ENCODE assay signal across 14 cellular contexts in genomic region chr2:105886029-105886454, GRCh38.
DNase-seq lines count a peak whose midpoint lies in the region; ATAC-seq and TF ChIP-seq lines count a peak whose summit lies in the region.
"Had no signal": no experiment of that assay in that cellular context is flagged by ENCODE, and none has a peak within 500 bp of the region (broad histone marks: within the 10 kb centered on the region; RNA-seq: fewer than 3 reads in every experiment).

No MANE protein-coding gene starts in this region.

- H3K4me3 ChIP-seq in left ventricle myocardium inferior (no peak overlapping the region), Karpas-422 (ENCODE audit: low read length) (no peak overlapping the region)
- H3K4me3 ChIP-seq: A549, K562 had no signal

- H2AFZ ChIP-seq in Karpas-422 (ENCODE audit: low read length), result no peak overlapping the region

- H3K36me3 ChIP-seq in left ventricle myocardium inferior, result peaks cover 15% of the 10 kb centered on the region
- H3K36me3 ChIP-seq in Karpas-422 (ENCODE audit: insufficient read depth, low read length), result no peaks in the 10 kb centered on the region

- H3K4me2 ChIP-seq in Karpas-422 (ENCODE audit: low read depth, low read length, poor library complexity, severe bottlenecking), result no peak overlapping the region
- H3K4me2 ChIP-seq: A549 had no signal

- peak overlapping the region; percentile 67 for H3K27ac Mint-ChIP-seq in activated CD4-positive, alpha-beta T cell treated with anti-CD3 and anti-CD28 coated beads for 36 hours
- peak overlapping the region; percentile 81 for H3K27ac Mint-ChIP-seq in activated naive CD8-positive, alpha-beta T cell treated with anti-CD3 and anti-CD28 coated beads for 36 hours
- peak overlapping the region; percentile 74 for H3K27ac Mint-ChIP-seq in stimulated activated memory B cell treated with anti-CD40 and anti-IgM and Interleukin-4, amounts not matched to agents 10 μg/mL and 1 μg/mL and 100 μg/mL, for 72 hours

- no peak for TF ChIP-seq CTCF in left ventricle myocardium inferior (IDR thresholded peaks at IDR 0.05; ENCODE audit: borderline replicate concordance)

- POLR2A ChIA-PET in activated CD4-positive, alpha-beta T cell treated with anti-CD3 and anti-CD28 coated beads for 36 hours (lab: Charles Lee), result interaction anchor here (0.5 kb wide), 1 partner anchor 136 kb away, joined by 3 read pairs; no protein-coding TSS in a partner anchor

- intact Hi-C loops in activated CD4-positive, alpha-beta T cell treated with anti-CD3 and anti-CD28 coated beads for 36 hours (cut with DNase I, micrococcal nuclease), result loop anchor here (5.0 to 10.0 kb wide), 2 partner anchors 309 to 311 kb away; no protein-coding TSS in a partner anchor
- intact Hi-C loops in left ventricle myocardium inferior (cut with micrococcal nuclease), result loop anchor here (10.0 kb wide), 1 partner anchor 91 kb away; no protein-coding TSS in a partner anchor

- H3K36me3 Mint-ChIP-seq in activated CD4-positive, alpha-beta T cell treated with anti-CD3 and anti-CD28 coated beads for 36 hours (ENCODE audit: low read depth), result peaks cover 70% of the 10 kb centered on the region
- peaks cover 85% of the 10 kb centered on the region for H3K36me3 Mint-ChIP-seq in activated naive CD8-positive, alpha-beta T cell treated with anti-CD3 and anti-CD28 coated beads for 36 hours
- peaks cover 83% of the 10 kb centered on the region for H3K36me3 Mint-ChIP-seq in stimulated activated memory B cell treated with anti-CD40 and anti-IgM and Interleukin-4, amounts not matched to agents 10 μg/mL and 1 μg/mL and 100 μg/mL, for 72 hours

- H3K9ac ChIP-seq in Karpas-422 (ENCODE audit: low read length), result no peak overlapping the region

- peaks cover 11% of the 10 kb centered on the region for H3K9me3 Mint-ChIP-seq in activated CD4-positive, alpha-beta T cell treated with anti-CD3 and anti-CD28 coated beads for 36 hours (ENCODE audit: low read depth)
- H3K9me3 Mint-ChIP-seq in activated naive CD8-positive, alpha-beta T cell treated with anti-CD3 and anti-CD28 coated beads for 36 hours, result peaks cover 17% of the 10 kb centered on the region
- peaks cover 6% of the 10 kb centered on the region for H3K9me3 Mint-ChIP-seq in stimulated activated memory B cell treated with anti-CD40 and anti-IgM and Interleukin-4, amounts not matched to agents 10 μg/mL and 1 μg/mL and 100 μg/mL, for 72 hours

- H3K9me2 ChIP-seq in Karpas-422 (replicated peaks; ENCODE audit: insufficient read depth, low read length), result no peaks in the 10 kb centered on the region

- peaks cover 79% of the 10 kb centered on the region for H3K4me1 ChIP-seq in left ventricle myocardium inferior
- peaks cover 6% of the 10 kb centered on the region for H3K4me1 ChIP-seq in Karpas-422 (ENCODE audit: low read length)
- H3K4me1 ChIP-seq: A549 had no signal

- H3K27ac ChIP-seq in left ventricle myocardium inferior (replicated peaks), result peak overlapping the region; percentile 69
- H3K27ac ChIP-seq in Karpas-422 (ENCODE audit: low read length), result no peak overlapping the region
- H3K27ac ChIP-seq: A549 had no signal

- no peak for ATAC-seq in activated CD4-positive, alpha-beta T cell treated with anti-CD3 and anti-CD28 coated beads for 36 hours
- no peak for ATAC-seq in stimulated activated memory B cell treated with anti-CD40 and anti-IgM and Interleukin-4, amounts not matched to agents 10 μg/mL and 1 μg/mL and 100 μg/mL, for 72 hours
- ATAC-seq in HG03095 (IDR thresholded peaks at IDR 0.05; ENCODE audit: unreplicated experiment), result no peak
- no peak for ATAC-seq in GM18520 (IDR thresholded peaks at IDR 0.05; ENCODE audit: unreplicated experiment)
- ATAC-seq: A549, K562 had no signal

- H3K27me3 ChIP-seq in left ventricle myocardium inferior (ENCODE audit: low read depth) (no peaks in the 10 kb centered on the region), Karpas-422 (ENCODE audit: low read length) (no peaks in the 10 kb centered on the region)

- no peaks in the 10 kb centered on the region for H3K27me3 Mint-ChIP-seq in activated CD4-positive, alpha-beta T cell treated with anti-CD3 and anti-CD28 coated beads for 36 hours
- no peaks in the 10 kb centered on the region for H3K27me3 Mint-ChIP-seq in activated naive CD8-positive, alpha-beta T cell treated with anti-CD3 and anti-CD28 coated beads for 36 hours
- H3K27me3 Mint-ChIP-seq in stimulated activated memory B cell treated with anti-CD40 and anti-IgM and Interleukin-4, amounts not matched to agents 10 μg/mL and 1 μg/mL and 100 μg/mL, for 72 hours, result no peaks in the 10 kb centered on the region

- no peaks in the 10 kb centered on the region for H3K79me2 ChIP-seq in Karpas-422 (ENCODE audit: low read length)

- H3K9me3 ChIP-seq in left ventricle myocardium inferior (replicated peaks) (peaks cover 9% of the 10 kb centered on the region), Karpas-422 (ENCODE audit: low read length) (no peaks in the 10 kb centered on the region)
- H3K9me3 ChIP-seq: A549 had no signal

- H4K20me1 ChIP-seq in Karpas-422 (ENCODE audit: insufficient read depth, low read depth, low read length), result no peaks in the 10 kb centered on the region

- no peak for DNase-seq in activated CD4-positive, alpha-beta T cell treated with anti-CD3 and anti-CD28 coated beads for 36 hours
- no peak for DNase-seq in activated CD4-positive, alpha-beta T cell treated with anti-CD3 and anti-CD28 coated beads, Interleukin-2, amount 50 U/mL, for 48 hours
- no peak for DNase-seq in activated naive CD8-positive, alpha-beta T cell treated with anti-CD3 and anti-CD28 coated beads for 36 hours
- DNase-seq in left ventricle myocardium inferior, result no peak
- DNase-seq in Karpas-422, result no peak
- DNase-seq: activated naive CD4-positive, alpha-beta T cell; foreskin melanocyte; NCI-H524; T-helper 9 cell had no signal

- peaks cover 88% of the 10 kb centered on the region for H3K4me1 Mint-ChIP-seq in activated CD4-positive, alpha-beta T cell treated with anti-CD3 and anti-CD28 coated beads for 36 hours
- peaks cover 81% of the 10 kb centered on the region for H3K4me1 Mint-ChIP-seq in activated naive CD8-positive, alpha-beta T cell treated with anti-CD3 and anti-CD28 coated beads for 36 hours
- H3K4me1 Mint-ChIP-seq in stimulated activated memory B cell treated with anti-CD40 and anti-IgM and Interleukin-4, amounts not matched to agents 10 μg/mL and 1 μg/mL and 100 μg/mL, for 72 hours, result peaks cover 64% of the 10 kb centered on the region

- H3K4me3 Mint-ChIP-seq in activated CD4-positive, alpha-beta T cell treated with anti-CD3 and anti-CD28 coated beads for 36 hours, result no peak overlapping the region
- H3K4me3 Mint-ChIP-seq in activated naive CD8-positive, alpha-beta T cell treated with anti-CD3 and anti-CD28 coated beads for 36 hours, result no peak overlapping the region
- no peak overlapping the region for H3K4me3 Mint-ChIP-seq in stimulated activated memory B cell treated with anti-CD40 and anti-IgM and Interleukin-4, amounts not matched to agents 10 μg/mL and 1 μg/mL and 100 μg/mL, for 72 hours

- CTCF ChIA-PET in activated CD4-positive, alpha-beta T cell treated with anti-CD3 and anti-CD28 coated beads for 36 hours (lab: Charles Lee), result interaction anchor here (1.5 kb wide), 1 partner anchor 34 kb away, joined by 4 read pairs; no protein-coding TSS in a partner anchor
